In genomic region chr6:109139109-109139508, GRCh38 we compare ENCODE assay signal across 21 cellular contexts. TPM values are rescaled to one million over a fixed set of nuclear protein-coding genes. Genes with fewer than 3 reads are reported as not detected.
DNase-seq lines count a peak whose midpoint lies in the region; ATAC-seq, FAIRE-seq and TF ChIP-seq lines count a peak whose summit lies in the region.
"Had no signal": no experiment of that assay in that cellular context is flagged by ENCODE, and none has a peak within 500 bp of the region (broad histone marks: within the 10 kb centered on the region; RNA-seq: fewer than 3 reads in every experiment).

No MANE protein-coding gene starts in this region.

- no peaks in the 10 kb centered on the region for H3F3A ChIP-seq in smooth muscle cell (ENCODE audit: low read depth)

- no peak for TF ChIP-seq POLR2A in breast epithelium (IDR thresholded peaks at IDR 0.05)

- CTCF ChIA-PET in MCF 10A (lab: Yijun Ruan, JAX) = interaction anchor here (0.6 to 0.8 kb wide), 3 partner anchors 22 to 238 kb away, joined by 3 to 4 read pairs (median 3); no protein-coding TSS in a partner anchor

- H3K9me3 Mint-ChIP-seq in MCF 10A (ENCODE audit: unreplicated experiment) = no peaks in the 10 kb centered on the region
- peaks cover 5% of the 10 kb centered on the region for H3K9me3 Mint-ChIP-seq in astrocyte (ENCODE audit: unreplicated experiment)
- H3K9me3 Mint-ChIP-seq: activated naive CD8-positive, alpha-beta T cell treated with anti-CD3 and anti-CD28 coated beads, Interleukin-2, amount 50 U/mL, for 24 hours; CD4-positive, alpha-beta T cell had no signal

- intact Hi-C loops in MCF 10A (cut with micrococcal nuclease) (no loop called here), breast epithelium (cut with DNase I; ENCODE audit: low total_unique reads) (no loop called here), sciatic nerve (cut with DNase I) (no loop called here)

- H3K79me2 ChIP-seq in astrocyte (ENCODE audit: insufficient read depth, low read length) (no peaks in the 10 kb centered on the region), smooth muscle cell (ENCODE audit: low read depth) (no peaks in the 10 kb centered on the region)
- H3K79me2 ChIP-seq: parathyroid adenoma had no signal

- peaks cover 6% of the 10 kb centered on the region for H3K36me3 Mint-ChIP-seq in MCF 10A (ENCODE audit: insufficient read depth, unreplicated experiment)
- peaks cover 8% of the 10 kb centered on the region for H3K36me3 Mint-ChIP-seq in astrocyte (ENCODE audit: low read depth, unreplicated experiment)

- no peak overlapping the region for H3K27ac ChIP-seq in breast epithelium
- no peak overlapping the region for H3K27ac ChIP-seq in astrocyte (ENCODE audit: low read depth, low read length)
- peak overlapping the region; percentile 41 for H3K27ac ChIP-seq in smooth muscle cell (ENCODE audit: low read depth)
- H3K27ac ChIP-seq: parathyroid adenoma, SK-N-MC, upper lobe of left lung had no signal

- 73% methylated on average over 6 of the region's 6 CpGs for WGBS in smooth muscle cell (ENCODE audit: low lambda C conversion rate)

- H3K36me3 ChIP-seq in breast epithelium = no peaks in the 10 kb centered on the region
- H3K36me3 ChIP-seq in astrocyte (ENCODE audit: insufficient read depth, low read length) = peaks cover 3% of the 10 kb centered on the region
- H3K36me3 ChIP-seq in smooth muscle cell (ENCODE audit: low read depth) = peaks cover 13% of the 10 kb centered on the region
- H3K36me3 ChIP-seq: HAP-1 had no signal

- no peak for TF ChIP-seq CTCF in MCF 10A (IDR thresholded peaks at IDR 0.05; ENCODE audit: unreplicated experiment)
- TF ChIP-seq CTCF in breast epithelium (IDR thresholded peaks at IDR 0.05) = no peak
- TF ChIP-seq CTCF in astrocyte (IDR thresholded peaks at IDR 0.05; ENCODE audit: insufficient read depth, low read depth, low read length) = no peak
- TF ChIP-seq CTCF in fibroblast of pulmonary artery (IDR thresholded peaks at IDR 0.05; ENCODE audit: low read length, missing control alignments) = no peak
- TF ChIP-seq CTCF in smooth muscle cell (IDR thresholded peaks at IDR 0.05; ENCODE audit: borderline replicate concordance, insufficient read depth, poor library complexity, severe bottlenecking) = no peak

- H3K4me2 ChIP-seq in astrocyte (ENCODE audit: low read length) (peak overlapping the region; percentile 39), smooth muscle cell (no peak overlapping the region)

- FAIRE-seq in astrocyte (lab: Jason Lieb, UNC) (no peak), frontal cortex (lab: Jason Lieb, UNC) (no peak)
- FAIRE-seq: A204.1, GM12891 had no signal

- H3K4me1 ChIP-seq in breast epithelium (no peaks in the 10 kb centered on the region), astrocyte (ENCODE audit: insufficient read depth, low read length) (peaks cover 2% of the 10 kb centered on the region), smooth muscle cell (ENCODE audit: low read depth) (no peaks in the 10 kb centered on the region)
- H3K4me1 ChIP-seq: parathyroid adenoma, upper lobe of left lung had no signal

- H3K4me3 ChIP-seq in breast epithelium (no peak overlapping the region), astrocyte (ENCODE audit: insufficient read depth, low read depth, low read length) (no peak overlapping the region), fibroblast of pulmonary artery (replicated peaks; ENCODE audit: low read depth, low read length) (no peak overlapping the region), smooth muscle cell (no peak overlapping the region)
- H3K4me3 ChIP-seq: HAP-1, SK-N-MC, upper lobe of left lung had no signal

- H3K9ac ChIP-seq in astrocyte (ENCODE audit: low read length) (no peak overlapping the region), smooth muscle cell (ENCODE audit: low read depth) (no peak overlapping the region)
- H3K9ac ChIP-seq: parathyroid adenoma had no signal

- POLR2A ChIA-PET in MCF 10A (lab: Yijun Ruan, JAX) = interaction anchor here (0.6 to 2.6 kb wide), 4 partner anchors 26 to 244 kb away, joined by 3 to 8 read pairs (median 3); partner anchors contain the start of genes CD164 and CEP57L1

- BruUV-seq in MCF 10A (replicated peaks; lab: Mats Ljungman, UMichigan) = no TSS peak

- no peaks in the 10 kb centered on the region for H4K20me1 ChIP-seq in astrocyte (ENCODE audit: insufficient read depth, low read length)
- H4K20me1 ChIP-seq in smooth muscle cell (ENCODE audit: low read depth) = no peaks in the 10 kb centered on the region

- no peak for ATAC-seq in sciatic nerve
- no peak for ATAC-seq in HG03095 (IDR thresholded peaks at IDR 0.05; ENCODE audit: unreplicated experiment)
- ATAC-seq: activated naive CD8-positive, alpha-beta T cell treated with anti-CD3 and anti-CD28 coated beads, Interleukin-2, amount 50 U/mL, for 24 hours; left cardiac atrium had no signal

- H3K4me1 Mint-ChIP-seq in MCF 10A (ENCODE audit: insufficient read depth, unreplicated experiment) (peaks cover 14% of the 10 kb centered on the region), astrocyte (ENCODE audit: low read depth, unreplicated experiment) (peaks cover 5% of the 10 kb centered on the region)
- H3K4me1 Mint-ChIP-seq: activated naive CD8-positive, alpha-beta T cell treated with anti-CD3 and anti-CD28 coated beads, Interleukin-2, amount 50 U/mL, for 24 hours had no signal

- peak overlapping the region; percentile 95 for H3K27ac Mint-ChIP-seq in MCF 10A (ENCODE audit: low read depth, unreplicated experiment)
- peak overlapping the region; percentile 20 for H3K27ac Mint-ChIP-seq in astrocyte (ENCODE audit: unreplicated experiment)
- H3K27ac Mint-ChIP-seq: activated naive CD8-positive, alpha-beta T cell treated with anti-CD3 and anti-CD28 coated beads, Interleukin-2, amount 50 U/mL, for 24 hours; CD4-positive, alpha-beta T cell had no signal

- H3K4me3 Mint-ChIP-seq in MCF 10A (ENCODE audit: unreplicated experiment) (peak overlapping the region; percentile 66), astrocyte (ENCODE audit: unreplicated experiment) (no peak overlapping the region)
- H3K4me3 Mint-ChIP-seq: activated naive CD8-positive, alpha-beta T cell treated with anti-CD3 and anti-CD28 coated beads, Interleukin-2, amount 50 U/mL, for 24 hours; CD4-positive, alpha-beta T cell had no signal

- H3K27me3 Mint-ChIP-seq in MCF 10A (ENCODE audit: insufficient read depth, unreplicated experiment) = no peaks in the 10 kb centered on the region
- no peaks in the 10 kb centered on the region for H3K27me3 Mint-ChIP-seq in astrocyte (ENCODE audit: low read depth, unreplicated experiment)
- H3K27me3 Mint-ChIP-seq: activated naive CD8-positive, alpha-beta T cell treated with anti-CD3 and anti-CD28 coated beads, Interleukin-2, amount 50 U/mL, for 24 hours; CD4-positive, alpha-beta T cell had no signal

- H2AFZ ChIP-seq in astrocyte (ENCODE audit: low read depth, low read length) (no peak overlapping the region), smooth muscle cell (ENCODE audit: low read depth) (no peak overlapping the region)
- H2AFZ ChIP-seq: parathyroid adenoma had no signal

- no peaks in the 10 kb centered on the region for H3K9me3 ChIP-seq in breast epithelium
- H3K9me3 ChIP-seq in astrocyte (ENCODE audit: insufficient read depth, low read depth, low read length) = no peaks in the 10 kb centered on the region
- H3K9me3 ChIP-seq in smooth muscle cell (replicated peaks; ENCODE audit: low read depth) = no peaks in the 10 kb centered on the region
- H3K9me3 ChIP-seq: HAP-1 had no signal

- DNase-seq in MCF 10A (ENCODE audit: unreplicated experiment) (peak; percentile 82), breast epithelium (ENCODE audit: low spot score in 2 of 2) (no peak), astrocyte (ENCODE audit: low read depth) (peak; percentile 65), fibroblast of pulmonary artery (ENCODE audit: low read depth) (peak; percentile 78), smooth muscle cell (lab: John Stamatoyannopoulos, UW; ENCODE audit: unreplicated experiment) (no peak), sciatic nerve (ENCODE audit: low spot score) (no peak), frontal cortex (ENCODE audit: low spot score in 2 of 2) (no peak)
- DNase-seq: activated CD4-positive, alpha-beta T cell treated with anti-CD3 and anti-CD28 coated beads, Interleukin-2, amount 50 U/mL, for 48 hours; activated naive CD8-positive, alpha-beta T cell treated with anti-CD3 and anti-CD28 coated beads, Interleukin-2, amount 50 U/mL, for 24 hours; CD4-positive, alpha-beta T cell; hypothalamus; left cardiac atrium; NCI-H1105 treated with DMSO at 0.1 percent for 48 hours; stimulated activated naive CD4-positive, alpha-beta T cell; upper lobe of left lung had no signal

- H3K27me3 ChIP-seq in breast epithelium (no peaks in the 10 kb centered on the region), astrocyte (ENCODE audit: insufficient read depth, low read length) (no peaks in the 10 kb centered on the region), smooth muscle cell (ENCODE audit: low read depth) (no peaks in the 10 kb centered on the region)
- H3K27me3 ChIP-seq: upper lobe of left lung had no signal

RNA-seq across cellular contexts. Expression of gene CEP57L1, which starts 43.8 kb away (rescaled TPM):
- total RNA-seq in MCF 10A (2022) (16.7 and 18.9 TPM in 2 replicates), breast epithelium (10 to 100 TPM; 14.1 to 23.7 (median 19.8) TPM), astrocyte (17.5 and 18.6 TPM in 2 replicates), smooth muscle cell (35.7 and 36.8 TPM in 2 replicates), sciatic nerve (20.8 TPM), frontal cortex (97.4 TPM)
- 24.0 and 24.7 TPM in 2 replicates for polyA plus RNA-seq in smooth muscle cell

RNA-seq across cellular contexts. Expression of gene SESN1, which starts 44.5 kb away (rescaled TPM):
- total RNA-seq in MCF 10A (2022) = 16.7 and 23.0 TPM in 2 replicates
- 100 to 1,000 TPM in 2 of 3 donors, 10 to 100 TPM in 1; 70.8 to 141 (median 108) TPM for total RNA-seq in breast epithelium
- total RNA-seq in astrocyte = 24.0 and 27.3 TPM in 2 replicates
- 38.7 and 50.9 TPM in 2 replicates for total RNA-seq in smooth muscle cell
- 23.6 and 24.1 TPM in 2 replicates for polyA plus RNA-seq in smooth muscle cell
- 38.1 TPM for total RNA-seq in sciatic nerve
- 34.6 TPM for total RNA-seq in frontal cortex

Comparison
In these comparisons a context has a peak if more than half of its experiments do, and no peak if none do; other contexts are left out.
1. DNase-seq: peak in MCF 10A (single experiment), astrocyte (single experiment) and fibroblast of pulmonary artery (single experiment); none in breast epithelium (0 of 2), smooth muscle cell (single experiment), sciatic nerve (single experiment) and frontal cortex (0 of 2).